9 cellular contexts compared by ENCODE assay signal in the genomic region with DNA sequence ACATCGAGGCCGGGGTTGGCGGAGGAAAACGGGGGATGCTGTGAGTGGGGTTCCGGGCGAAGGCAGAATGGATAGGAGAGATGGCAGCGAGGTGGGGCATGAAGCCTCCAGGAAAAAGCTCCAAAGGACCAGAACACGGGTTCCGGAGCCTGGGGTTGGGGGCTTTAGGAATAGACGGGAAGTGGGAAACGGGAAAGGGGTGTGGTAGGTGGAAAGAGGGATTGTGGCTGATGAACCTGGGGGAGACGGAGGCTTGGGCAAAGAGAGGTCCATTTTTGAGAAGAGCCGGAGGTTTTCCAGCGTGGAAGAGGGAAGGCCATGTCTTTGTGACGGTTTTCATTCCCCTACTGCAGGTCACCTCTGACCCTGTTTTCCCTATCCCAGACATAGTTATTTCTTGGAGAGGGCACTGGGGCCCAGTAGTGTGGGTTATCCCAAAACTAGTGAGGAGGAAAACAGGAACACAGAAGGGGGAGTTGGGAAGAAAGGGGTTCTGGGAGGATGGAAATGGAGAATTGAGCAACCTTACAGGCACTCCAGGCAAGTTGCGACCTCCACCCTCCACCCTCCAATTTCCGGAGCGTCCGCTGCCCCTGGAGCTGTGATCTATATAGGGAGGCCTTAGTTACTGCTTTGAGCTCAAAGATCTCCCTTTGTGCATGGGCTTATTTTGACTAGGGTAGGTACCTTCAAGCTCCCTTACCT. TPM values are rescaled to one million over a fixed set of nuclear protein-coding genes. Genes with fewer than 3 reads are reported as not detected.
A peak's percentile ranks its signal among the peaks of the same experiment; 100 is the strongest.
DNase-seq lines count a peak whose midpoint lies in the region; ATAC-seq, FAIRE-seq and TF ChIP-seq lines count a peak whose summit lies in the region.
"Had no signal": no experiment of that assay in that cellular context is flagged by ENCODE, and none has a peak within 500 bp of the region (broad histone marks: within the 10 kb centered on the region; RNA-seq: fewer than 3 reads in every experiment).

No MANE protein-coding gene starts in this region.

- ATAC-seq in T-cell (replicated peaks in 1 of 4) (no peak), HG02642 (IDR thresholded peaks at IDR 0.05; ENCODE audit: poor library complexity, unreplicated experiment) (no peak)

- H3K27me3 Mint-ChIP-seq in T-cell, result no peaks in the 10 kb centered on the region

- peaks cover 56 to 77% (median 71%) of the 10 kb centered on the region in 3 donors for H3K4me1 Mint-ChIP-seq in T-cell

- no peaks in the 10 kb centered on the region for H3K36me3 Mint-ChIP-seq in T-cell

- peak overlapping the region; percentile 94 to 96 for H3K27ac Mint-ChIP-seq in T-cell

- CTCF ChIA-PET in T-cell (lab: Charles Lee), result interaction anchor here (0.6 to 1.6 kb wide), 5 partner anchors 9 to 57 kb away, joined by 3 to 5 read pairs (median 3); partner anchors contain the start of genes C12orf57 (in 1 of the 2) and RNU7-1 (in 1 of the 2)

- no peaks in the 10 kb centered on the region for H3K9me3 Mint-ChIP-seq in T-cell

- DNase-seq in GM18507 (ENCODE audit: extremely low spot score, insufficient read length, low read depth) (no peak), T-cell (no peak), fibroblast of the aortic adventitia (ENCODE audit: low read depth) (no peak), retinal pigment epithelial cell (ENCODE audit: low read depth) (no peak), NCI-H226 (no peak), SKM-1 (lab: John Stamatoyannopoulos, UW; ENCODE audit: unreplicated experiment) (no peak), AG08395 (ENCODE audit: low spot score) (no peak)

- peak overlapping the region; percentile 86 for H3K4me3 ChIP-seq in fibroblast of the aortic adventitia (ENCODE audit: low read depth, low read length)
- H3K4me3 ChIP-seq in retinal pigment epithelial cell (ENCODE audit: low read length), result peak overlapping the region; percentile 90

- peak; percentile 26 for FAIRE-seq in GM18507 (lab: Jason Lieb, UNC)

- peak overlapping the region; percentile 82 to 83 (median 83) for H3K4me3 Mint-ChIP-seq in T-cell

- no peak for TF ChIP-seq CTCF in fibroblast of the aortic adventitia (IDR thresholded peaks at IDR 0.05; ENCODE audit: insufficient read depth, low read length)
- no peak for TF ChIP-seq CTCF in retinal pigment epithelial cell (conservative IDR thresholded peaks at IDR 0.05; ENCODE audit: low read depth, low read length)

- POLR2A ChIA-PET in T-cell (lab: Charles Lee), result interaction anchor here in 1 of 2 donors (0.6 kb wide), 1 partner anchor 1093 kb away, joined by 3 read pairs; no protein-coding TSS in a partner anchor

RNA-seq across cellular contexts. Expression of gene ATN1, which starts 1.1 kb away (rescaled TPM):
- total RNA-seq in T-cell, result 10 to 100 TPM; 34.7 to 44.3 (median 41.7) TPM
- total RNA-seq in fibroblast of the aortic adventitia (ENCODE audit: low replicate concordance), result 13.6 and 13.8 TPM in 2 replicates

RNA-seq across cellular contexts. Expression of gene ENO2, which starts 14.5 kb away (rescaled TPM):
- 100 to 1,000 TPM in 4 of 5 donors, 10 to 100 TPM in 1; 87.2 to 176 (median 148) TPM for total RNA-seq in T-cell
- total RNA-seq in fibroblast of the aortic adventitia (ENCODE audit: low replicate concordance), result 8.7 and 12.7 TPM in 2 replicates

RNA-seq across cellular contexts. Expression of gene RNU7-1, which starts 14.8 kb away (rescaled TPM):
- total RNA-seq in T-cell, result not detected
- total RNA-seq in fibroblast of the aortic adventitia (ENCODE audit: low replicate concordance), result not detected in 2 replicates
- total RNA-seq: NCI-H460 had no signal

RNA-seq across cellular contexts. Expression of gene C12orf57, which starts 15.0 kb away (rescaled TPM):
- total RNA-seq in T-cell (100 to 1,000 TPM; 256 to 466 (median 412) TPM), fibroblast of the aortic adventitia (ENCODE audit: low replicate concordance) (100 and 156 TPM in 2 replicates)

RNA-seq across cellular contexts. Expression of gene PTPN6, which starts 22.3 kb away (rescaled TPM):
- 100 to 1,000 TPM; 176 to 237 (median 224) TPM for total RNA-seq in T-cell
- total RNA-seq in fibroblast of the aortic adventitia (ENCODE audit: low replicate concordance), result not detected in 2 replicates
